ENCODE assay signal across 8 cellular contexts in genomic region chr14:99266181-99267178, GRCh38. TPM values are rescaled to one million over a fixed set of nuclear protein-coding genes. Genes with fewer than 3 reads are reported as not detected.
A peak's percentile ranks its signal among the peaks of the same experiment; 100 is the strongest.
DNase-seq lines count a peak whose midpoint lies in the region; ATAC-seq, FAIRE-seq and TF ChIP-seq lines count a peak whose summit lies in the region.

No MANE protein-coding gene starts in this region.

- POLR2A ChIA-PET in IMR-90 (lab: Charles Lee; ENCODE audit: unreplicated experiment) = interaction anchor here (0.6 kb wide), 1 partner anchor 11 kb away, joined by 5 read pairs; no protein-coding TSS in a partner anchor
- POLR2A ChIA-PET in RWPE1 (lab: Yijun Ruan, JAX; ENCODE audit: low non-redundant PET) = interaction anchor here (0.6 kb wide), 1 partner anchor 359 kb away, joined by 4 read pairs; no protein-coding TSS in a partner anchor

- H3K4me2 ChIP-seq in IMR-90 (ENCODE audit: low read depth, low read length) = no peak overlapping the region

- no TSS peak for BruUV-seq in IMR-90 (replicated peaks; lab: Mats Ljungman, UMichigan)

- WGBS in IMR-90 (ENCODE audit: extremely low coverage in 2 of 2, insufficient read length in 1 of 2), 2 experiments = 54% methylated on average over 5 of the region's 31 CpGs; no CpG with 5 or more reads in 1 of the 2 experiments
- 18 to 21% methylated on average over 31 of the region's 31 CpGs for WGBS in pancreas, 2 donors

- H2AK9ac ChIP-seq in IMR-90 (replicated peaks; ENCODE audit: low read depth, low read length, poor library complexity) = no peak overlapping the region

- H3K9ac ChIP-seq in IMR-90 (ENCODE audit: low read depth, low read length) = no peak overlapping the region

- H3K18ac ChIP-seq in IMR-90 (ENCODE audit: low read depth, low read length) = no peak overlapping the region

- no peak overlapping the region for H2BK20ac ChIP-seq in IMR-90 (ENCODE audit: low read depth, low read length)

- H4K8ac ChIP-seq in IMR-90 (ENCODE audit: low read depth in 2 of 2, low read length in 2 of 2) = no peak overlapping the region

- no peak overlapping the region for H4K5ac ChIP-seq in IMR-90 (ENCODE audit: low read depth, low read length)

- ATAC-seq in IMR-90 (ENCODE audit: low read depth) (peak; percentile 93), foreskin keratinocyte (peak; percentile 55), pancreas (peak; percentile 85 to 98 (median 94))

- H3K9me1 ChIP-seq in IMR-90 (ENCODE audit: insufficient read depth, low read length) = no peaks in the 10 kb centered on the region

- FAIRE-seq in GM19239 (lab: Jason Lieb, UNC) = peak; percentile 89
- FAIRE-seq in pancreas (lab: Jason Lieb, UNC) = peak; percentile 74

- H3K36me3 ChIP-seq in IMR-90 (ENCODE audit: control insufficient read depth, insufficient read depth, low read length) = no peaks in the 10 kb centered on the region
- H3K36me3 ChIP-seq in pancreas = no peaks in the 10 kb centered on the region
- H3K36me3 ChIP-seq in tibial artery = no peaks in the 10 kb centered on the region

- H3K4me1 ChIP-seq in IMR-90 (ENCODE audit: control insufficient read depth, insufficient read depth, low read length) = no peaks in the 10 kb centered on the region
- peaks cover 41% of the 10 kb centered on the region for H3K4me1 ChIP-seq in foreskin keratinocyte
- peaks cover 0 to 3% (median 2%) of the 10 kb centered on the region in 3 donors for H3K4me1 ChIP-seq in pancreas
- peaks cover 0 to 27% (median 17%) of the 10 kb centered on the region in 4 donors for H3K4me1 ChIP-seq in tibial artery

- H3K4ac ChIP-seq in IMR-90 (ENCODE audit: low read depth, low read length) = no peak overlapping the region

- no peak for TF ChIP-seq POLR2A in IMR-90 (IDR thresholded peaks at IDR 0.05; ENCODE audit: low read depth, low read length)

- no peaks in the 10 kb centered on the region for H4K20me1 ChIP-seq in IMR-90 (ENCODE audit: insufficient read depth, low read length)

- TF ChIP-seq CTCF in IMR-90 (conservative IDR thresholded peaks at IDR 0.05; ENCODE audit: low read depth, low read length) (peak; percentile 96), RWPE1 (conservative IDR thresholded peaks at IDR 0.05; ENCODE audit: low read depth) (peak; percentile 97), foreskin keratinocyte (conservative IDR thresholded peaks at IDR 0.05) (peak; percentile 98), pancreas (IDR thresholded peaks at IDR 0.05) (peak; percentile 85 to 92 (median 90)), tibial artery (IDR thresholded peaks at IDR 0.05) (peak; percentile 94 to 97)

- H3K56ac ChIP-seq in IMR-90 (ENCODE audit: extremely low read depth, insufficient read depth, low read length) = no peak overlapping the region

- H2AFZ ChIP-seq in IMR-90 (replicated peaks; ENCODE audit: low read length, poor library complexity) = no peak overlapping the region

- intact Hi-C loops in IMR-90 (cut with micrococcal nuclease) = no loop called here
- intact Hi-C loops in pancreas (cut with DNase I) = loop anchor here in 2 of 3 donors (10.0 kb wide), 1 partner anchor 1132 kb away; no protein-coding TSS in a partner anchor
- intact Hi-C loops in tibial artery (cut with DNase I; ENCODE audit: low total_unique reads) = no loop called here

- H3K27me3 ChIP-seq in IMR-90 (ENCODE audit: control insufficient read depth, insufficient read depth, low read length) = peaks cover 33% of the 10 kb centered on the region
- H3K27me3 ChIP-seq in foreskin keratinocyte = no peaks in the 10 kb centered on the region
- peaks cover 0 to 35% (median 2%) of the 10 kb centered on the region in 4 donors for H3K27me3 ChIP-seq in pancreas
- H3K27me3 ChIP-seq in tibial artery = peaks cover 0 to 73% of the 10 kb centered on the region in 2 donors

- TF ChIP-seq RAD21 in IMR-90 (IDR thresholded peaks at IDR 0.05; ENCODE audit: low read length) = peak; percentile 94

- H3K27ac ChIP-seq in IMR-90 (ENCODE audit: insufficient read depth, low read length) = no peak overlapping the region
- H3K27ac ChIP-seq in RWPE1 = peak overlapping the region; percentile 46
- peak overlapping the region; percentile 92 for H3K27ac ChIP-seq in foreskin keratinocyte
- H3K27ac ChIP-seq in pancreas = no peak overlapping the region
- H3K27ac ChIP-seq in tibial artery = no peak overlapping the region

- no peaks in the 10 kb centered on the region for H3K79me1 ChIP-seq in IMR-90 (ENCODE audit: low read depth in 1 of 2, low read length in 2 of 2)

- dilution Hi-C loops in IMR-90 (cut with HindIII; ENCODE audit: low sequenced_read_pairs, unreplicated experiment) = no loop called here

- no peak overlapping the region for H4K91ac ChIP-seq in IMR-90 (ENCODE audit: insufficient read depth, low read depth, low read length)

- no peak overlapping the region for H2BK5ac ChIP-seq in IMR-90 (ENCODE audit: low read depth, low read length, poor library complexity, severe bottlenecking)

- H3K4me3 ChIP-seq in IMR-90 (ENCODE audit: insufficient read depth, low read depth, low read length) (no peak overlapping the region), pancreas (no peak overlapping the region), tibial artery (no peak overlapping the region)

- H3K9me3 ChIP-seq in IMR-90 (ENCODE audit: control insufficient read depth, insufficient read depth, low read length) (no peaks in the 10 kb centered on the region), pancreas (no peaks in the 10 kb centered on the region), tibial artery (no peaks in the 10 kb centered on the region)

- CTCF ChIA-PET in IMR-90 (lab: Yijun Ruan, JAX) (interaction anchor here (0.5 to 1.2 kb wide), 5 partner anchors 11 to 1436 kb away, joined by 3 to 9 read pairs (median 4); no protein-coding TSS in a partner anchor), RWPE1 (lab: Yijun Ruan, JAX) (interaction anchor here (0.5 to 1.5 kb wide), 18 partner anchors 10 to 1725 kb away, joined by 3 to 7 read pairs (median 3); no protein-coding TSS in a partner anchor)

- H2AK5ac ChIP-seq in IMR-90 (ENCODE audit: low read depth, low read length) = no peak overlapping the region

- no peak overlapping the region for H3K23ac ChIP-seq in IMR-90 (ENCODE audit: low read depth, low read length)

- in situ Hi-C loops in IMR-90 (cut with MboI; ENCODE audit: low sequenced_read_pairs) = no loop called here

- peak in 13 of 14 donors; percentile 4 to 69 (median 27) for DNase-seq in C1 segment of cervical spinal cord (lab: John Stamatoyannopoulos, UW)
- peak; percentile 77 for DNase-seq in GM19239 (ENCODE audit: insufficient read length, low spot score)
- peak; percentile 53 for DNase-seq in IMR-90
- DNase-seq in RWPE1 (ENCODE audit: low spot score) = peak; percentile 74
- peak; percentile 74 for DNase-seq in activated gamma-delta T cell (lab: John Stamatoyannopoulos, UW)
- peak; percentile 49 to 75 for DNase-seq in foreskin keratinocyte
- peak; percentile 28 to 91 (median 76) for DNase-seq in pancreas
- peak; percentile 69 to 82 for DNase-seq in tibial artery

- no peak overlapping the region for H2BK15ac ChIP-seq in IMR-90 (ENCODE audit: low read depth, low read length)

- no peak overlapping the region for H3K14ac ChIP-seq in IMR-90 (replicated peaks; ENCODE audit: low read depth, low read length)

- H2BK120ac ChIP-seq in IMR-90 (ENCODE audit: low read depth, low read length) = no peak overlapping the region

TF ChIP-seq in IMR-90, 13 proteins besides CTCF, POLR2A, EP300 and RAD21:
- TF ChIP-seq SMC3 (IDR thresholded peaks at IDR 0.05; ENCODE audit: low read depth, low read length) (peak; percentile 65; the same call in 1 of the 2 replicates), BHLHE40 (IDR thresholded peaks at IDR 0.05; ENCODE audit: low read depth, low read length) (no peak)
TF ChIP-seq in IMR-90: peak in this region for 1.

RNA-seq across cellular contexts. Expression of gene BCL11B, which starts 5.5 kb away (rescaled TPM):
- under 0.01 TPM in 2 replicates for total RNA-seq in IMR-90 (2012; rRNA removed)
- polyA plus RNA-seq in IMR-90 (2012; rRNA removed) = not detected in 2 replicates
- under 0.01 and 0.01 TPM in 2 replicates for polyA plus RNA-seq in IMR-90 (2012; cell fraction: cytosol; rRNA removed)
- not detected in 2 replicates for polyA plus RNA-seq in IMR-90 (2012; cell fraction: nucleus; rRNA removed; ENCODE audit: low replicate concordance)
- 15.4 and 16.3 TPM in 2 replicates for total RNA-seq in foreskin keratinocyte
- polyA plus RNA-seq in foreskin keratinocyte = 3.8 and 4.4 TPM in 2 replicates
- under 1 TPM; 0.12 to 0.47 (median 0.36) TPM for total RNA-seq in pancreas
- under 1 TPM; 0.04 to 0.07 TPM for polyA plus RNA-seq in pancreas

Comparison
In these comparisons a context has a peak if more than half of its experiments do, and no peak if none do; other contexts are left out.
1. DNase-seq: peak in every context shown above with its lines; median percentile 77 in GM19239; 76 in pancreas; 76 in tibial artery; 74 in RWPE1; 74 in activated gamma-delta T cell; 62 in foreskin keratinocyte; 53 in IMR-90; 27 in C1 segment of cervical spinal cord.
2. H3K27ac ChIP-seq: peak in RWPE1 (single experiment) and foreskin keratinocyte (single experiment); none in IMR-90 (single experiment), pancreas (0 of 4) and tibial artery (0 of 2).
3. RNA of gene BCL11B, which starts 5.5 kb away (total RNA-seq): 15.4 to 16.3 TPM in foreskin keratinocyte; 0.12 to 0.47 TPM in pancreas and under 0.01 TPM in IMR-90; every median in the first group is over 10 times any median in the second.
4. intact Hi-C loops: an anchor here in pancreas (10.0 kb wide); none called in IMR-90 and tibial artery.
5. Peak in every context shown above with its lines, with median percentiles within 50 percentile points of each other: ATAC-seq and CTCF ChIP-seq.